In genomic region chr15:58552505-58553364, GRCh38 we compare ENCODE assay signal across 14 cellular contexts.
A peak's percentile ranks its signal among the peaks of the same experiment; 100 is the strongest.
DNase-seq lines count a peak whose midpoint lies in the region; ATAC-seq and TF ChIP-seq lines count a peak whose summit lies in the region.
"Had no signal": no experiment of that assay in that cellular context is flagged by ENCODE, and none has a peak within 500 bp of the region (broad histone marks: within the 10 kb centered on the region; RNA-seq: fewer than 3 reads in every experiment).

No MANE protein-coding gene starts in this region.

- H3K36me3 ChIP-seq in breast epithelium (no peaks in the 10 kb centered on the region), sigmoid colon (no peaks in the 10 kb centered on the region)
- H3K36me3 ChIP-seq: heart right ventricle had no signal

- peak overlapping the region; percentile 85 to 88 for H3K27ac ChIP-seq in breast epithelium
- peak overlapping the region; percentile 9 for H3K27ac ChIP-seq in right cardiac atrium (ENCODE audit: low read length)
- H3K27ac ChIP-seq in sigmoid colon, result peak overlapping the region; percentile 16 to 67 (median 46)
- H3K27ac ChIP-seq: C4-2B had no signal

- intact Hi-C loops in breast epithelium (cut with DNase I; ENCODE audit: low total_unique reads), result no loop called here
- intact Hi-C loops in right cardiac atrium (cut with DNase I), result no loop called here
- intact Hi-C loops in sigmoid colon (cut with DNase I), result no loop called here

- peak; percentile 54 for DNase-seq in CMK (ENCODE audit: low read depth)
- no peak for DNase-seq in breast epithelium (ENCODE audit: low spot score in 2 of 2)
- peak; percentile 55 to 78 (median 71) for DNase-seq in right cardiac atrium
- DNase-seq in sigmoid colon, result no peak
- DNase-seq in UCSD-AML1 (lab: John Stamatoyannopoulos, UW; ENCODE audit: unreplicated experiment), result no peak
- no peak for DNase-seq in middle frontal gyrus (ENCODE audit: extremely low spot score, low spot score)
- DNase-seq: activated effector memory CD4-positive, alpha-beta T cell treated with anti-CD3 and anti-CD28 coated beads, Interleukin-2, amount 50 U/mL, for 16 hours; heart right ventricle; Kasumi-1; nephron progenitor cell; stimulated activated naive CD4-positive, alpha-beta T cell treated with Interleukin-2 at 50 U/mL for 16 hours had no signal

- no peak for TF ChIP-seq POLR2A in breast epithelium (IDR thresholded peaks at IDR 0.05)
- TF ChIP-seq POLR2A in sigmoid colon (IDR thresholded peaks at IDR 0.05), result no peak

- TF ChIP-seq CTCF in breast epithelium (IDR thresholded peaks at IDR 0.05) (no peak), sigmoid colon (IDR thresholded peaks at IDR 0.05) (no peak)

- peak; percentile 13 to 23 for ATAC-seq in right cardiac atrium
- no peak for ATAC-seq in HG02840 (IDR thresholded peaks at IDR 0.05; ENCODE audit: low FRiP score, unreplicated experiment)
- no peak for ATAC-seq in GM19324 (IDR thresholded peaks at IDR 0.05; ENCODE audit: low FRiP score, unreplicated experiment)

- no peak for TF ChIP-seq EP300 in sigmoid colon (IDR thresholded peaks at IDR 0.05)

- H3K4me1 ChIP-seq in breast epithelium (no peaks in the 10 kb centered on the region), right cardiac atrium (ENCODE audit: control insufficient read depth, insufficient read depth, low read length) (peaks cover 5% of the 10 kb centered on the region), sigmoid colon (peaks cover 0 to 42% (median 34%) of the 10 kb centered on the region in 4 donors)

- H3K27me3 ChIP-seq in breast epithelium, result no peaks in the 10 kb centered on the region
- no peaks in the 10 kb centered on the region for H3K27me3 ChIP-seq in right cardiac atrium (ENCODE audit: control insufficient read depth, insufficient read depth)
- no peaks in the 10 kb centered on the region for H3K27me3 ChIP-seq in sigmoid colon
- H3K27me3 ChIP-seq: heart right ventricle had no signal

- H3K9me3 ChIP-seq in breast epithelium, result no peaks in the 10 kb centered on the region
- no peaks in the 10 kb centered on the region for H3K9me3 ChIP-seq in right cardiac atrium (ENCODE audit: control insufficient read depth, low read length)
- H3K9me3 ChIP-seq in sigmoid colon, result no peaks in the 10 kb centered on the region
- H3K9me3 ChIP-seq: heart right ventricle had no signal

- H3K4me3 ChIP-seq in breast epithelium (peak overlapping the region; percentile 23 to 47 (median 40)), right cardiac atrium (ENCODE audit: low read length) (no peak overlapping the region), sigmoid colon (peak overlapping the region in 3 of 4 donors; percentile 22 to 35 (median 27))

- 69% methylated on average over 24 of the region's 24 CpGs for WGBS in right cardiac atrium
- 78 to 85% methylated on average over 24 of the region's 24 CpGs for WGBS in sigmoid colon, 2 donors

Comparison
In these comparisons a context has a peak if more than half of its experiments do, and no peak if none do; other contexts are left out.
1. DNase-seq: peak in CMK (single experiment) and right cardiac atrium (3 of 3); none in breast epithelium (0 of 2), sigmoid colon (single experiment), UCSD-AML1 (single experiment) and middle frontal gyrus (single experiment).
2. H3K27ac ChIP-seq: peak in every context shown above with its lines; median percentile 86 in breast epithelium; 46 in sigmoid colon; 9 in right cardiac atrium.
3. ATAC-seq: peak in right cardiac atrium (2 of 2); none in HG02840 (single experiment) and GM19324 (single experiment).